Comparison of ENCODE assay signal across 8 cellular contexts in the genomic region with DNA sequence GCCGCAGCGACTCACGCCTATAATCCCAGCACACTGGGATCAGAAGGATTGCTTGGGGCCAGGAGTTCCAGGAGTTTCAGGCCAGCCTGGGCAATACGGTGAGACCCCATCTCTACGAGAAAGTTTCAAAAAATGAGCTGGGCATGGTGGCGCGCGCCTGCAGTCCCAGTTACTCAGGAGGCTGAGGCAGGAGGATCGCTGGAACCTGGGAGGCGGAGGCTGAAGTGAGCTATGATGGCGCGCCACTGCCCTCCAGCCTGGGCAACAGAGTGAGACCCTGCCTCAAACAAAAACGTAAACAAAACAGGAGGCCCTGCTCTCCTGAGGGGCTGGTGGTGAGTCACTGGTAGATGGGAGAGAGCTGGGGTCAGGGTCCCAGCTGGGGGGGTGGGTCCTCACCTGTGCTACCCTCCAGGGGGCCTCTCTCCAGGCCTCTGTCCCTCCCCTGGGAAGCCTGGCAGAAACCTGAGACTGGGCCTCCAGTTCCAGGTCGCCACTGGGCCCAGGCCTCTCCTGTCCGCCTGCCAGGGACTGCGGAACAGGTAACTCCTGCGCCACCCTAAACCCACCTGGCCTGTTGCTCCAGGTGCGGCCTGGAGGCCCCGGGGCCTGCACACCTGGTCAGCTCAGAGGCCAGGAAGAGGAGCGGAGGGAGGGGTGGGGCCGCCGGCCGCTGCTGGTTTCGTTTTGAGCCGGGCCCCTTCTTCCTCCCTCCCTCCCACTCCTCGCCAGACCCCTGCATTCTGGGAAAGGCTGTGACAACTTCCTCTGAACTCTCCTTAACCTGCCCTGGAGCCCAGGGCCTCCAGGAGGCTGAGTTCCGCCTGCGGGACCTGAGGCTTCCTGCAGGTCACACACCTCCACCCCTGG. TPM values are rescaled to one million over a fixed set of nuclear protein-coding genes. Genes with fewer than 3 reads are reported as not detected.
DNase-seq lines count a peak whose midpoint lies in the region; ATAC-seq, FAIRE-seq and TF ChIP-seq lines count a peak whose summit lies in the region.

No MANE protein-coding gene starts in this region.

- H3K9me3 Mint-ChIP-seq in WTC11, result no peaks in the 10 kb centered on the region

- H3K36me3 ChIP-seq in HepG2 (replicated peaks in 1 of 2; ENCODE audit: control insufficient read depth in 1 of 2, insufficient read depth in 2 of 2, low read length in 2 of 2) (no peaks in the 10 kb centered on the region), tibial nerve (peaks cover 0 to 6% (median 0%) of the 10 kb centered on the region in 3 donors)

- H3K36me3 Mint-ChIP-seq in WTC11, result no peaks in the 10 kb centered on the region

- H3K4me1 Mint-ChIP-seq in WTC11, result peaks cover 3% of the 10 kb centered on the region

- H3K4me3 ChIP-seq in HepG2 (replicated peaks in 1 of 3; ENCODE audit: insufficient read depth in 1 of 3, low read depth in 2 of 3, low read length in 3 of 3) (peak overlapping the region in 2 of 3 experiments; percentile 24 to 52; a peak in 2 of 6 replicates), tibial nerve (peak overlapping the region in 3 of 4 donors; percentile 6 to 38 (median 9))

- TF ChIP-seq RAD21 in HepG2 (CRISPR knock-in tag; IDR thresholded peaks at IDR 0.05), result no peak

- TF ChIP-seq CTCF in WTC11 (IDR thresholded peaks at IDR 0.05) (no peak), HepG2 (CRISPR knock-in tag; IDR thresholded peaks at IDR 0.05) (no peak), tibial nerve (IDR thresholded peaks at IDR 0.05) (no peak)

- H3K4me3 Mint-ChIP-seq in WTC11, result no peak overlapping the region

- FAIRE-seq in HepG2 (lab: Jason Lieb, UNC), result no peak

- BruUV-seq in HepG2 (replicated peaks; lab: Mats Ljungman, UMichigan), result no TSS peak

- H3K27ac ChIP-seq in HepG2 (ENCODE audit: extremely low read length, insufficient read depth, low read length) (no peak overlapping the region), tibial nerve (peak overlapping the region in 2 of 4 donors; percentile 37 to 50)

- H2AFZ ChIP-seq in HepG2 (ENCODE audit: low read length), result no peak overlapping the region

- POLR2A ChIA-PET in WTC11 (lab: Charles Lee) (no interaction called here), HepG2 (lab: Yijun Ruan, JAX) (interaction anchor here (1.3 kb wide), 1 partner anchor 25 kb away, joined by 5 read pairs; no protein-coding TSS in a partner anchor)

- TF ChIP-seq EP300 in HepG2 (IDR thresholded peaks at IDR 0.05; ENCODE audit: low read depth in 2 of 2, low read length in 2 of 2) (no peak), HepG2 (CRISPR knock-in tag; IDR thresholded peaks at IDR 0.05; ENCODE audit: borderline replicate concordance) (no peak), tibial nerve (IDR thresholded peaks at IDR 0.05) (no peak)

- H4K20me1 ChIP-seq in HepG2 (ENCODE audit: insufficient read depth, low read length), result no peaks in the 10 kb centered on the region

- WGBS in HepG2 (ENCODE audit: low lambda C conversion rate), result 74% methylated on average over 12 of the region's 28 CpGs
- WGBS in tibial nerve, 2 donors, result 50 to 57% methylated on average over 23 to 28 of the region's 28 CpGs

- H3K9ac ChIP-seq in HepG2 (ENCODE audit: insufficient read depth, low read depth, low read length), result peak overlapping the region; percentile 39; the same call in 1 of the 2 replicates

- no peak for TF ChIP-seq POLR2A in HepG2 (IDR thresholded peaks at IDR 0.05; ENCODE audit: insufficient read depth in 1 of 2, low read depth in 2 of 2, low read length in 2 of 2)
- TF ChIP-seq POLR2A in tibial nerve (IDR thresholded peaks at IDR 0.05), result no peak

- H3K27me3 ChIP-seq in HepG2 (ENCODE audit: control insufficient read depth in 1 of 2, insufficient read depth in 2 of 2, low read length in 2 of 2), result no peaks in the 10 kb centered on the region
- H3K27me3 ChIP-seq in tibial nerve, result no peaks in the 10 kb centered on the region

- H3K4me2 ChIP-seq in HepG2 (ENCODE audit: low read depth, low read length), result peak overlapping the region; percentile 58

- ATAC-seq in WTC11, result no peak
- peak; percentile 22 for ATAC-seq in HepG2

- intact Hi-C loops in HepG2 (cut with micrococcal nuclease; ENCODE audit: unreplicated experiment), result no loop called here

- no peaks in the 10 kb centered on the region for H3K9me3 ChIP-seq in HepG2 (ENCODE audit: low read length)
- H3K9me3 ChIP-seq in tibial nerve, result no peaks in the 10 kb centered on the region

- H3K79me2 ChIP-seq in HepG2 (ENCODE audit: insufficient read depth, low read length), result no peaks in the 10 kb centered on the region

- in situ Hi-C loops in HepG2 (cut with HindIII; ENCODE audit: extremely low pct_ligation_motif_present, low pct_unique_long_range_greater_than_20kb), result no loop called here

- CTCF ChIA-PET in WTC11 (lab: Charles Lee), result interaction anchor here (0.5 kb wide), 2 partner anchors 120 to 1068 kb away, joined by 3 read pairs; no protein-coding TSS in a partner anchor
- CTCF ChIA-PET in HepG2 (lab: Yijun Ruan, JAX; ENCODE audit: low intra/inter-chr PET ratio, low total read pairs), result no interaction called here

- H3K27me3 Mint-ChIP-seq in WTC11 (ENCODE audit: low read depth), result no peaks in the 10 kb centered on the region

- H3K4me1 ChIP-seq in HepG2 (ENCODE audit: insufficient read depth, low read length), result peaks cover 50% of the 10 kb centered on the region
- H3K4me1 ChIP-seq in tibial nerve, result peaks cover 0 to 31% (median 8%) of the 10 kb centered on the region in 4 donors

- no peak overlapping the region for H3K27ac Mint-ChIP-seq in WTC11

- peak; percentile 72 for DNase-seq in activated CD8-positive, alpha-beta memory T cell treated with anti-CD3 and anti-CD28 coated beads for 24 hours
- DNase-seq in activated CD8-positive, alpha-beta memory T cell treated with anti-CD3 and anti-CD28 coated beads, Interleukin-2, amount 50 U/mL, for 4 hours, result no peak
- DNase-seq in WTC11 (ENCODE audit: low spot score) (no peak), HepG2 (ENCODE audit: low spot score) (no peak), tibial nerve (ENCODE audit: low spot score in 2 of 2) (no peak), middle frontal gyrus (ENCODE audit: extremely low spot score, low spot score) (no peak), inferior parietal cortex (ENCODE audit: extremely low spot score) (no peak), occipital lobe (lab: John Stamatoyannopoulos, UW) (no peak)

TF ChIP-seq in WTC11, 78 proteins besides CTCF, POLR2A, EP300 and RAD21 (continues in another document):
- no peak for TF ChIP-seq ATF1 (CRISPR knock-in tag; IDR thresholded peaks at IDR 0.05)

TF ChIP-seq in HepG2, 621 proteins besides CTCF, POLR2A, EP300 and RAD21 (continues in another document):
- peak; percentile 92 for TF ChIP-seq ZNF121 (CRISPR knock-in tag; IDR thresholded peaks at IDR 0.05)

RNA-seq across cellular contexts. Expression of a gene that starts 17.2 kb away (rescaled TPM):
- total RNA-seq in WTC11 (2021), result 22.8 to 27.9 TPM (median 24.6 TPM) in 3 replicates
- total RNA-seq in HepG2 (2016; rRNA removed; fragmentation: Illumina TruSeq; extraction: Trizol), result 3.5 and 3.6 TPM in 2 replicates
- total RNA-seq in HepG2 (2016; cell fraction: cytosol; rRNA removed; fragmentation: Illumina TruSeq; extraction: Trizol; ENCODE audit: low read depth), result 1.8 TPM in 2 replicates
- 2.7 and 3.2 TPM in 2 replicates for total RNA-seq in HepG2 (2016; cell fraction: insoluble cytoplasmic fraction; rRNA removed; fragmentation: Illumina TruSeq; extraction: Trizol)
- 3.7 and 4.3 TPM in 2 replicates for total RNA-seq in HepG2 (2016; cell fraction: membrane; rRNA removed; fragmentation: Illumina TruSeq; extraction: Trizol)
- 3.0 and 3.1 TPM in 2 replicates for total RNA-seq in HepG2 (2016; cell fraction: nucleus; rRNA removed; fragmentation: Illumina TruSeq; extraction: Trizol)
- 4.0 and 5.5 TPM in 2 replicates for polyA plus RNA-seq in HepG2 (2011; rRNA removed)
- polyA plus RNA-seq in HepG2 (2011; cell fraction: cytosol; rRNA removed), result 2.9 and 4.8 TPM in 2 replicates
- 23.5 and 34.3 TPM in 2 replicates for polyA plus RNA-seq in HepG2 (2011; cell fraction: nucleus; rRNA removed)
- 4.7 and 6.0 TPM in 2 replicates for polyA plus RNA-seq in HepG2 (2012)
- polyA plus RNA-seq in HepG2 (2016; cell fraction: cytosol; fragmentation: Illumina TruSeq; extraction: Trizol; ENCODE audit: low read depth), result 0.96 and 1.2 TPM in 2 replicates
- 4.5 and 4.8 TPM in 2 replicates for polyA plus RNA-seq in HepG2 (2016; cell fraction: insoluble cytoplasmic fraction; fragmentation: Illumina TruSeq; extraction: Trizol; ENCODE audit: low read depth)
- polyA plus RNA-seq in HepG2 (2016; cell fraction: membrane; fragmentation: Illumina TruSeq; extraction: Trizol; ENCODE audit: low read depth), result 2.7 and 3.0 TPM in 2 replicates
- 9.7 and 9.9 TPM in 2 replicates for polyA plus RNA-seq in HepG2 (2016; cell fraction: nucleus; fragmentation: Illumina TruSeq; extraction: Trizol; ENCODE audit: insufficient read depth, low read depth)
- polyA minus RNA-seq in HepG2 (2011; rRNA and poly(A)+ RNA removed; ENCODE audit: low replicate concordance), result 4.3 and 12.1 TPM in 2 replicates
- 9.4 and 10.5 TPM in 2 replicates for polyA minus RNA-seq in HepG2 (2011; cell fraction: cytosol; rRNA and poly(A)+ RNA removed)
- polyA minus RNA-seq in HepG2 (2011; cell fraction: nucleus; rRNA and poly(A)+ RNA removed), result 5.0 and 5.4 TPM in 2 replicates
- total RNA-seq in tibial nerve, result 10 to 100 TPM; 64.9 to 97.7 (median 86.7) TPM
- 2.0 TPM for total RNA-seq in occipital lobe

RNA-seq across cellular contexts. Expression of a gene that starts 40.0 kb away (rescaled TPM):
- total RNA-seq in WTC11 (2021), result 175 to 177 TPM (median 176 TPM) in 3 replicates
- total RNA-seq in HepG2 (2016; rRNA removed; fragmentation: Illumina TruSeq; extraction: Trizol), result 72.2 and 80.9 TPM in 2 replicates
- total RNA-seq in HepG2 (2016; cell fraction: cytosol; rRNA removed; fragmentation: Illumina TruSeq; extraction: Trizol; ENCODE audit: low read depth), result 141 and 153 TPM in 2 replicates
- 63.3 and 84.3 TPM in 2 replicates for total RNA-seq in HepG2 (2016; cell fraction: insoluble cytoplasmic fraction; rRNA removed; fragmentation: Illumina TruSeq; extraction: Trizol)
- total RNA-seq in HepG2 (2016; cell fraction: membrane; rRNA removed; fragmentation: Illumina TruSeq; extraction: Trizol), result 168 and 190 TPM in 2 replicates
- total RNA-seq in HepG2 (2016; cell fraction: nucleus; rRNA removed; fragmentation: Illumina TruSeq; extraction: Trizol), result 40.1 and 53.8 TPM in 2 replicates
- 70.3 and 88.1 TPM in 2 replicates for polyA plus RNA-seq in HepG2 (2011; rRNA removed)
- 63.3 and 103 TPM in 2 replicates for polyA plus RNA-seq in HepG2 (2011; cell fraction: cytosol; rRNA removed)
- 96.2 and 101 TPM in 2 replicates for polyA plus RNA-seq in HepG2 (2011; cell fraction: nucleus; rRNA removed)
- 73.5 and 112 TPM in 2 replicates for polyA plus RNA-seq in HepG2 (2012)
- polyA plus RNA-seq in HepG2 (2016; cell fraction: cytosol; fragmentation: Illumina TruSeq; extraction: Trizol; ENCODE audit: low read depth), result 205 and 223 TPM in 2 replicates
- polyA plus RNA-seq in HepG2 (2016; cell fraction: insoluble cytoplasmic fraction; fragmentation: Illumina TruSeq; extraction: Trizol; ENCODE audit: low read depth), result 99.4 and 124 TPM in 2 replicates
- 271 and 285 TPM in 2 replicates for polyA plus RNA-seq in HepG2 (2016; cell fraction: membrane; fragmentation: Illumina TruSeq; extraction: Trizol; ENCODE audit: low read depth)
- 113 and 116 TPM in 2 replicates for polyA plus RNA-seq in HepG2 (2016; cell fraction: nucleus; fragmentation: Illumina TruSeq; extraction: Trizol; ENCODE audit: insufficient read depth, low read depth)
- polyA minus RNA-seq in HepG2 (2011; rRNA and poly(A)+ RNA removed; ENCODE audit: low replicate concordance), result 82.8 and 120 TPM in 2 replicates
- polyA minus RNA-seq in HepG2 (2011; cell fraction: cytosol; rRNA and poly(A)+ RNA removed), result 55.4 and 61.2 TPM in 2 replicates
- 25.8 and 27.8 TPM in 2 replicates for polyA minus RNA-seq in HepG2 (2011; cell fraction: nucleus; rRNA and poly(A)+ RNA removed)
- 100 to 1,000 TPM in 1 of 4 donors, 10 to 100 TPM in 3; 36.9 to 128 (median 75.0) TPM for total RNA-seq in tibial nerve
- total RNA-seq in occipital lobe, result 61.3 TPM
